ENCODE assay signal across 1 cellular context in genomic region chr1:173447224-173447623, GRCh38.
TF ChIP-seq lines count a peak whose summit lies in the region.

No MANE protein-coding gene starts in this region.

TF ChIP-seq in GM23338, 12 proteins besides CTCF, POLR2A, EP300 and RAD21 (continued from another document):
- TF ChIP-seq ZNF462 (CRISPR knock-in tag; IDR thresholded peaks at IDR 0.05) = no peak
- TF ChIP-seq JUNB (IDR thresholded peaks at IDR 0.05; ENCODE audit: unreplicated experiment) = no peak
- no peak for TF ChIP-seq STAT1 (IDR thresholded peaks at IDR 0.05; ENCODE audit: unreplicated experiment)
- no peak for TF ChIP-seq NANOG (IDR thresholded peaks at IDR 0.05; ENCODE audit: borderline replicate concordance)
- TF ChIP-seq EZH2phosphoT487 (IDR thresholded peaks at IDR 0.05; ENCODE audit: unreplicated experiment) = no peak
